In genomic region chr1:65147424-65148177, GRCh38 we compare ENCODE assay signal across 1 cellular context.
TF ChIP-seq lines count a peak whose summit lies in the region.

No MANE protein-coding gene starts in this region.

TF ChIP-seq in HepG2, 621 proteins besides CTCF, POLR2A, EP300 and RAD21 (continued from another document and continues in another):
- TF ChIP-seq ZBED4 (CRISPR knock-in tag; IDR thresholded peaks at IDR 0.05; ENCODE audit: borderline replicate concordance) (no peak), ZNF362 (CRISPR knock-in tag; IDR thresholded peaks at IDR 0.05; ENCODE audit: borderline replicate concordance) (no peak), ZFYVE20 (CRISPR knock-in tag; IDR thresholded peaks at IDR 0.05; ENCODE audit: borderline replicate concordance, low read depth) (0 out of 2 replicates have a peak, but pooled peaks have one; percentile 60), ZNF3 (CRISPR knock-in tag; IDR thresholded peaks at IDR 0.05) (no peak), IRF9 (CRISPR knock-in tag; IDR thresholded peaks at IDR 0.05; ENCODE audit: borderline replicate concordance) (no peak; the same call in 1 of the 2 replicates), ZNF124 (CRISPR knock-in tag; IDR thresholded peaks at IDR 0.05) (no peak), ELF1 (CRISPR knock-in tag; IDR thresholded peaks at IDR 0.05) (no peak), MLXIP (CRISPR knock-in tag; IDR thresholded peaks at IDR 0.05; ENCODE audit: borderline replicate concordance) (0 out of 2 replicates have a peak, but pooled peaks have one; percentile 20), ARID2 (CRISPR knock-in tag; IDR thresholded peaks at IDR 0.05; ENCODE audit: borderline replicate concordance) (no peak), ATF2 (CRISPR knock-in tag; IDR thresholded peaks at IDR 0.05) (peak; percentile 23; the same call in 1 of the 2 replicates), ZNF260 (CRISPR knock-in tag; IDR thresholded peaks at IDR 0.05; ENCODE audit: borderline replicate concordance, low read depth) (no peak), GPBP1L1 (CRISPR knock-in tag; IDR thresholded peaks at IDR 0.05) (no peak), UBTF (CRISPR knock-in tag; IDR thresholded peaks at IDR 0.05) (peak; percentile 75), NAIF1 (CRISPR knock-in tag; IDR thresholded peaks at IDR 0.05; ENCODE audit: borderline replicate concordance) (no peak), ETV6 (CRISPR knock-in tag; conservative IDR thresholded peaks at IDR 0.05) (no peak), PLSCR1 (CRISPR knock-in tag; IDR thresholded peaks at IDR 0.05; ENCODE audit: borderline replicate concordance) (no peak), ARID5B (CRISPR knock-in tag; IDR thresholded peaks at IDR 0.05) (peak; percentile 32; the same call in 1 of the 2 replicates), NFIC (IDR thresholded peaks at IDR 0.05; ENCODE audit: low read length) (no peak), POGZ (CRISPR knock-in tag; IDR thresholded peaks at IDR 0.05) (peak; percentile 33; the same call in 1 of the 2 replicates), MNT (IDR thresholded peaks at IDR 0.05) (no peak), ZNF788 (CRISPR knock-in tag; IDR thresholded peaks at IDR 0.05; ENCODE audit: borderline replicate concordance) (peak; percentile 65), ZSCAN21 (CRISPR knock-in tag; IDR thresholded peaks at IDR 0.05; ENCODE audit: borderline replicate concordance) (peak; percentile 66; the same call in 1 of the 2 replicates), ZNF556 (CRISPR knock-in tag; IDR thresholded peaks at IDR 0.05; ENCODE audit: borderline replicate concordance) (no peak; the same call in 1 of the 2 replicates), ZNF224 (CRISPR knock-in tag; IDR thresholded peaks at IDR 0.05) (no peak), DNMT3B (CRISPR knock-in tag; conservative IDR thresholded peaks at IDR 0.05) (no peak), CBX2 (IDR thresholded peaks at IDR 0.05; ENCODE audit: low read depth, low read length) (no peak), CBX2 (CRISPR knock-in tag; IDR thresholded peaks at IDR 0.05; ENCODE audit: low read depth) (0 out of 2 replicates have a peak, but pooled peaks have one; percentile 53), GATAD2A (CRISPR knock-in tag; IDR thresholded peaks at IDR 0.05) (peak; percentile 27; the same call in 1 of the 2 replicates), MTF1 (CRISPR knock-in tag; IDR thresholded peaks at IDR 0.05) (no peak), ZNF564 (CRISPR knock-in tag; IDR thresholded peaks at IDR 0.05) (peak; percentile 70), ZNF713 (CRISPR knock-in tag; IDR thresholded peaks at IDR 0.05) (no peak), MYPOP (CRISPR knock-in tag; IDR thresholded peaks at IDR 0.05) (no peak), REL (CRISPR knock-in tag; conservative IDR thresholded peaks at IDR 0.05) (0 out of 2 replicates have a peak, but pooled peaks have one; percentile 29), ZNF205 (CRISPR knock-in tag; IDR thresholded peaks at IDR 0.05) (peak; percentile 37; the same call in 1 of the 2 replicates), ZNF251 (CRISPR knock-in tag; IDR thresholded peaks at IDR 0.05) (no peak)
